8 cellular contexts compared by ENCODE assay signal in genomic region chr12:75390156-75390898, GRCh38. TPM values are rescaled to one million over a fixed set of nuclear protein-coding genes. Genes with fewer than 3 reads are reported as not detected.
DNase-seq lines count a peak whose midpoint lies in the region; ATAC-seq, FAIRE-seq and TF ChIP-seq lines count a peak whose summit lies in the region.

No MANE protein-coding gene starts in this region.

- no peak for TF ChIP-seq POLR2A in testis (IDR thresholded peaks at IDR 0.05)

- DNase-seq in activated T-helper 2 cell treated with anti-CD3 and anti-CD28 coated beads, Interferon-gamma antibody, Interleukin-2, Interleukin-4, amounts not matched to agents 10 μg/mL and 5 μg/mL and 100 μg/mL, durations not matched to agents 14 hours and 24 hours and 36 hours (ENCODE audit: low spot score) = no peak
- no peak for DNase-seq in kidney
- no peak for DNase-seq in testis
- DNase-seq in glomerular visceral epithelial cell (ENCODE audit: extremely low spot score) = no peak
- no peak for DNase-seq in HuH-7.5 (ENCODE audit: low spot score)

- H3K27ac ChIP-seq in ACC112 (ENCODE audit: low read depth, low read length) (peak overlapping the region; percentile 88), kidney (ENCODE audit: low read depth in 2 of 2, low read length in 2 of 2) (peak overlapping the region; percentile 86 to 90), testis (peak overlapping the region; percentile 92 to 95)

- H3K36me3 Mint-ChIP-seq in activated T-helper 2 cell treated with anti-CD3 and anti-CD28 coated beads, Interferon-gamma antibody, Interleukin-2, Interleukin-4, amounts not matched to agents 10 μg/mL and 5 μg/mL and 100 μg/mL, durations not matched to agents 14 hours and 24 hours and 36 hours (ENCODE audit: low read depth) = no peaks in the 10 kb centered on the region

- H3K36me3 ChIP-seq in ACC112 (ENCODE audit: insufficient read depth, low read length) (peaks cover 8% of the 10 kb centered on the region; the same call in 1 of the 2 replicates), kidney (ENCODE audit: control insufficient read depth in 1 of 2, insufficient read depth in 2 of 2, low read length in 2 of 2) (no peaks in the 10 kb centered on the region), testis (ENCODE audit: low read depth, missing control alignments) (no peaks in the 10 kb centered on the region)

- peak overlapping the region; percentile 87 for H3K4me3 Mint-ChIP-seq in activated T-helper 2 cell treated with anti-CD3 and anti-CD28 coated beads, Interferon-gamma antibody, Interleukin-2, Interleukin-4, amounts not matched to agents 10 μg/mL and 5 μg/mL and 100 μg/mL, durations not matched to agents 14 hours and 24 hours and 36 hours (ENCODE audit: low read depth)

- intact Hi-C loops in activated T-helper 2 cell treated with anti-CD3 and anti-CD28 coated beads, Interferon-gamma antibody, Interleukin-2, Interleukin-4, amounts not matched to agents 10 μg/mL and 5 μg/mL and 100 μg/mL, durations not matched to agents 14 hours and 24 hours and 36 hours (cut with micrococcal nuclease) = loop anchor here (2.0 to 5.0 kb wide), 2 partner anchors 43 to 694 kb away; partner anchors contain the start of gene NAP1L1
- intact Hi-C loops in kidney (cut with DNase I) (no loop called here), testis (cut with DNase I; ENCODE audit: low total_unique reads) (no loop called here)

- no peak for TF ChIP-seq CTCF in kidney (IDR thresholded peaks at IDR 0.05; ENCODE audit: borderline replicate concordance, extremely low read depth, insufficient read depth)
- TF ChIP-seq CTCF in testis (IDR thresholded peaks at IDR 0.05) = no peak

- H3K27me3 Mint-ChIP-seq in activated T-helper 2 cell treated with anti-CD3 and anti-CD28 coated beads, Interferon-gamma antibody, Interleukin-2, Interleukin-4, amounts not matched to agents 10 μg/mL and 5 μg/mL and 100 μg/mL, durations not matched to agents 14 hours and 24 hours and 36 hours (ENCODE audit: low read depth) = no peaks in the 10 kb centered on the region

- H3K79me2 ChIP-seq in ACC112 (ENCODE audit: control insufficient read depth, insufficient read depth, low read length, unreplicated experiment) = peaks cover 7% of the 10 kb centered on the region

- WGBS in testis, 2 donors = 12 to 16% methylated on average over 6 of the region's 6 CpGs

- peak overlapping the region; percentile 86 for H3K27ac Mint-ChIP-seq in activated T-helper 2 cell treated with anti-CD3 and anti-CD28 coated beads, Interferon-gamma antibody, Interleukin-2, Interleukin-4, amounts not matched to agents 10 μg/mL and 5 μg/mL and 100 μg/mL, durations not matched to agents 14 hours and 24 hours and 36 hours

- H3K4me1 Mint-ChIP-seq in activated T-helper 2 cell treated with anti-CD3 and anti-CD28 coated beads, Interferon-gamma antibody, Interleukin-2, Interleukin-4, amounts not matched to agents 10 μg/mL and 5 μg/mL and 100 μg/mL, durations not matched to agents 14 hours and 24 hours and 36 hours (ENCODE audit: low read depth) = peaks cover 24% of the 10 kb centered on the region

- ATAC-seq in GM21786 (IDR thresholded peaks at IDR 0.05; ENCODE audit: unreplicated experiment) (peak; percentile 1), GM19397 (IDR thresholded peaks at IDR 0.05; ENCODE audit: unreplicated experiment) (no peak)

- H3K4me1 ChIP-seq in ACC112 (ENCODE audit: control insufficient read depth, insufficient read depth, low read length, unreplicated experiment) (peaks cover 25% of the 10 kb centered on the region), kidney (ENCODE audit: control insufficient read depth in 1 of 2, insufficient read depth in 1 of 2, low read depth in 1 of 2, low read length in 2 of 2) (peaks cover 0 to 11% of the 10 kb centered on the region in 2 donors), testis (peaks cover 5% of the 10 kb centered on the region)

- peak overlapping the region; percentile 55 to 56 for H3K9ac ChIP-seq in kidney (ENCODE audit: low read length in 2 of 2)

- peak overlapping the region; percentile 85 for H3K4me3 ChIP-seq in ACC112 (ENCODE audit: low read depth, low read length)
- peak overlapping the region; percentile 94 to 98 for H3K4me3 ChIP-seq in kidney (ENCODE audit: low read length in 2 of 2)
- peak overlapping the region; percentile 73 to 75 for H3K4me3 ChIP-seq in testis

- FAIRE-seq in kidney (lab: Jason Lieb, UNC) = peak; percentile 60

- H3K27me3 ChIP-seq in ACC112 (ENCODE audit: insufficient read depth, low read length) = no peaks in the 10 kb centered on the region
- no peaks in the 10 kb centered on the region for H3K27me3 ChIP-seq in testis

- H3K9me3 Mint-ChIP-seq in activated T-helper 2 cell treated with anti-CD3 and anti-CD28 coated beads, Interferon-gamma antibody, Interleukin-2, Interleukin-4, amounts not matched to agents 10 μg/mL and 5 μg/mL and 100 μg/mL, durations not matched to agents 14 hours and 24 hours and 36 hours = no peaks in the 10 kb centered on the region

- H3K9me3 ChIP-seq in kidney (ENCODE audit: control insufficient read depth in 1 of 2, low read length in 2 of 2) = no peaks in the 10 kb centered on the region
- no peaks in the 10 kb centered on the region for H3K9me3 ChIP-seq in testis

- peak overlapping the region; percentile 61 for H2AFZ ChIP-seq in ACC112 (ENCODE audit: low read length, unreplicated experiment)

RNA-seq across cellular contexts. Expression of gene GLIPR1L2, which starts 0.6 kb away (rescaled TPM):
- total RNA-seq in activated T-helper 2 cell treated with anti-CD3 and anti-CD28 coated beads, Interferon-gamma antibody, Interleukin-2, Interleukin-4, amounts not matched to agents 10 μg/mL and 5 μg/mL and 100 μg/mL, durations not matched to agents 14 hours and 24 hours and 36 hours = not detected in 2 replicates
- total RNA-seq in kidney = 1.1 TPM
- polyA plus RNA-seq in kidney (ENCODE audit: insufficient read depth, low read depth, low replicate concordance) = 0.65 TPM
- total RNA-seq in testis = 10 to 100 TPM in 1 of 2 donors, 1 to 10 TPM in 1; 6.3 to 17.9 TPM
- 35.9 TPM for polyA plus RNA-seq in testis (ENCODE audit: insufficient read depth, low read depth, low replicate concordance)

RNA-seq across cellular contexts. Expression of gene GLIPR1L1, which starts 55.9 kb away (rescaled TPM):
- total RNA-seq in activated T-helper 2 cell treated with anti-CD3 and anti-CD28 coated beads, Interferon-gamma antibody, Interleukin-2, Interleukin-4, amounts not matched to agents 10 μg/mL and 5 μg/mL and 100 μg/mL, durations not matched to agents 14 hours and 24 hours and 36 hours = not detected in 2 replicates
- not detected for total RNA-seq in kidney
- polyA plus RNA-seq in kidney (ENCODE audit: insufficient read depth, low read depth, low replicate concordance) = not detected
- 1 to 10 TPM; 1.9 to 9.1 TPM for total RNA-seq in testis
- 95.5 TPM for polyA plus RNA-seq in testis (ENCODE audit: insufficient read depth, low read depth, low replicate concordance)
